In genomic region chr9:135793221-135794056, GRCh38 we compare ENCODE assay signal across 17 cellular contexts.
DNase-seq lines count a peak whose midpoint lies in the region; ATAC-seq and TF ChIP-seq lines count a peak whose summit lies in the region.
"Had no signal": no experiment of that assay in that cellular context is flagged by ENCODE, and none has a peak within 500 bp of the region (broad histone marks: within the 10 kb centered on the region; RNA-seq: fewer than 3 reads in every experiment).

No MANE protein-coding gene starts in this region.

- H2BK120ac ChIP-seq in trophoblast cell (ENCODE audit: insufficient read depth, low read length, poor library complexity) = no peak overlapping the region

- no peak overlapping the region for H3K27ac ChIP-seq in C4-2B
- H3K27ac ChIP-seq in osteoblast (ENCODE audit: low read depth, low read length) = no peak overlapping the region
- H3K27ac ChIP-seq in trophoblast cell (ENCODE audit: low read depth, low read length) = no peak overlapping the region
- H3K27ac ChIP-seq: BLaER1 had no signal

- H3K9ac ChIP-seq in NT2/D1 (ENCODE audit: insufficient read length, low read depth) (peak overlapping the region; percentile 26), trophoblast cell (ENCODE audit: low read length) (no peak overlapping the region)
- H3K9ac ChIP-seq: BLaER1 had no signal

- H2BK12ac ChIP-seq in trophoblast cell (ENCODE audit: low read length) = no peak overlapping the region

- no peak overlapping the region for H4K8ac ChIP-seq in trophoblast cell (ENCODE audit: low read depth, low read length)

- no peak overlapping the region for H3K14ac ChIP-seq in trophoblast cell (ENCODE audit: low read length)

- WGBS in trophoblast cell (ENCODE audit: extremely low coverage, insufficient coverage, insufficient read length) = no CpG with 5 or more reads among the region's 16 CpGs

- no peak overlapping the region for H2AK5ac ChIP-seq in trophoblast cell (ENCODE audit: low read length)

- no peak for ATAC-seq in activated CD4-positive, CD25-positive, alpha-beta regulatory T cell treated with anti-CD3 and anti-CD28 coated beads, Interleukin-2, amount 50 U/mL, for 24 hours
- no peak for ATAC-seq in GM18873 (IDR thresholded peaks at IDR 0.05; ENCODE audit: low FRiP score, unreplicated experiment)
- ATAC-seq: GM12878 had no signal

- H3K4me1 ChIP-seq in NT2/D1 (ENCODE audit: insufficient read depth, insufficient read length) = peaks cover 13% of the 10 kb centered on the region
- no peaks in the 10 kb centered on the region for H3K4me1 ChIP-seq in osteoblast (ENCODE audit: insufficient read depth, low read length)
- no peaks in the 10 kb centered on the region for H3K4me1 ChIP-seq in trophoblast cell (ENCODE audit: control insufficient read depth in 1 of 2, insufficient read depth in 2 of 2, low read length in 2 of 2)
- H3K4me1 ChIP-seq: HAP-1 had no signal

- TF ChIP-seq CTCF in C4-2B (conservative IDR thresholded peaks at IDR 0.05) (peak; percentile 25; the same call in 1 of the 2 replicates), osteoblast (IDR thresholded peaks at IDR 0.05; ENCODE audit: extremely low read depth, low read depth, low read length) (no peak)

- H3K79me2 ChIP-seq in osteoblast (ENCODE audit: insufficient read depth, low read length) = no peaks in the 10 kb centered on the region
- H3K79me2 ChIP-seq in trophoblast cell (ENCODE audit: control insufficient read depth, insufficient read depth, low read length, poor library complexity) = no peaks in the 10 kb centered on the region

- H2AFZ ChIP-seq in osteoblast (ENCODE audit: low read length) (no peak overlapping the region), trophoblast cell (ENCODE audit: insufficient read depth, low read length, poor library complexity) (no peak overlapping the region)
- H2AFZ ChIP-seq: GM23338 had no signal

- H3K4ac ChIP-seq in trophoblast cell (ENCODE audit: low read depth, low read length) = no peak overlapping the region

- H4K12ac ChIP-seq in trophoblast cell (ENCODE audit: low read depth, low read length) = no peak overlapping the region

- H3K18ac ChIP-seq in trophoblast cell (ENCODE audit: low read length) = no peak overlapping the region

- no peaks in the 10 kb centered on the region for H4K20me1 ChIP-seq in osteoblast (ENCODE audit: insufficient read depth, low read length)
- H4K20me1 ChIP-seq: BLaER1 had no signal

- H3K27me3 ChIP-seq in NT2/D1 (ENCODE audit: insufficient read depth, insufficient read length) (no peaks in the 10 kb centered on the region), osteoblast (ENCODE audit: insufficient read depth, low read length) (no peaks in the 10 kb centered on the region), trophoblast cell (ENCODE audit: insufficient read depth, low read length) (no peaks in the 10 kb centered on the region)
- H3K27me3 ChIP-seq: BLaER1 had no signal

- H3K4me2 ChIP-seq in osteoblast (ENCODE audit: insufficient read depth, low read length) = no peak overlapping the region
- no peak overlapping the region for H3K4me2 ChIP-seq in trophoblast cell (ENCODE audit: low read length)
- H3K4me2 ChIP-seq: BLaER1, GM23338 had no signal

- H3K23ac ChIP-seq in trophoblast cell (ENCODE audit: low read length) = no peak overlapping the region

- no peaks in the 10 kb centered on the region for H3K36me3 ChIP-seq in NT2/D1 (ENCODE audit: insufficient read depth, insufficient read length, low read length)
- no peaks in the 10 kb centered on the region for H3K36me3 ChIP-seq in osteoblast (ENCODE audit: insufficient read depth, low read length)
- H3K36me3 ChIP-seq in trophoblast cell (ENCODE audit: control insufficient read depth in 1 of 2, insufficient read depth in 2 of 2, low read length in 2 of 2) = no peaks in the 10 kb centered on the region
- H3K36me3 ChIP-seq: BLaER1, HAP-1 had no signal

- H2BK5ac ChIP-seq in trophoblast cell (ENCODE audit: low read depth, low read length, poor library complexity) = no peak overlapping the region

- H3K4me3 ChIP-seq in NT2/D1 (ENCODE audit: insufficient read length, low read depth) = no peak overlapping the region
- H3K4me3 ChIP-seq in osteoblast (ENCODE audit: insufficient read depth, low read length) = no peak overlapping the region
- H3K4me3 ChIP-seq in trophoblast cell (ENCODE audit: low read depth, low read length) = no peak overlapping the region
- H3K4me3 ChIP-seq: BLaER1, GM12878, GM23338, HAP-1 had no signal

- no peak overlapping the region for H4K91ac ChIP-seq in trophoblast cell (ENCODE audit: low read depth, low read length)

- no peaks in the 10 kb centered on the region for H3K9me3 ChIP-seq in NT2/D1 (ENCODE audit: insufficient read depth, low read length)
- H3K9me3 ChIP-seq in osteoblast (ENCODE audit: low read depth, low read length) = no peaks in the 10 kb centered on the region
- peaks cover 12% of the 10 kb centered on the region for H3K9me3 ChIP-seq in trophoblast cell (ENCODE audit: insufficient read depth, low read depth, low read length)
- H3K9me3 ChIP-seq: BLaER1, HAP-1 had no signal

- H3K79me1 ChIP-seq in trophoblast cell (ENCODE audit: low read length) = no peaks in the 10 kb centered on the region

- DNase-seq in NT2/D1 (ENCODE audit: low read depth, low spot score) (no peak), osteoblast (ENCODE audit: insufficient read length, low spot score, missing footprints) (peak; percentile 89), trophoblast cell (no peak)
- DNase-seq: CD4-positive, alpha-beta T cell; CD8-positive, alpha-beta memory T cell; DMS 273 treated with DMSO at 0.1 percent for 48 hours; DMS79; EL; GDM1; HFFc6 had no signal
